ENCODE assay signal across 1 cellular context in genomic region chr17:1484586-1485310, GRCh38.
TF ChIP-seq lines count a peak whose summit lies in the region.

No MANE protein-coding gene starts in this region.

TF ChIP-seq in GM12878, 131 proteins besides CTCF, POLR2A, EP300 and RAD21 (continues in another document):
- TF ChIP-seq CUX1 (IDR thresholded peaks at IDR 0.05; ENCODE audit: insufficient replicate concordance, low read depth, low read length) (peak; percentile 38), MLLT1 (IDR thresholded peaks at IDR 0.05) (0 out of 2 replicates have a peak, but pooled peaks have one; percentile 43), DPF2 (IDR thresholded peaks at IDR 0.05) (peak; percentile 61; the same call in 1 of the 2 replicates), PBX3 (IDR thresholded peaks at IDR 0.05; ENCODE audit: insufficient replicate concordance, low read depth, low read length) (no peak), ASH2L (IDR thresholded peaks at IDR 0.05; ENCODE audit: borderline replicate concordance, low read depth) (no peak), ZNF24 (IDR thresholded peaks at IDR 0.05) (no peak), MYC (IDR thresholded peaks at IDR 0.05; ENCODE audit: insufficient read depth, insufficient read length, insufficient replicate concordance, low read length, severe bottlenecking) (no peak), MXI1 (IDR thresholded peaks at IDR 0.05; ENCODE audit: low read depth, low read length) (peak; percentile 61; the same call in 1 of the 2 replicates), PAX8 (IDR thresholded peaks at IDR 0.05) (no peak), SREBF1 (IDR thresholded peaks at IDR 0.05; ENCODE audit: low read length) (no peak), SIN3A (IDR thresholded peaks at IDR 0.05; ENCODE audit: low read depth, low read length) (peak; percentile 54), POU2F2 (IDR thresholded peaks at IDR 0.05; ENCODE audit: borderline replicate concordance, low read depth, low read length) (peak; percentile 16; the same call in 1 of the 3 replicates), HDAC6 (IDR thresholded peaks at IDR 0.05; ENCODE audit: unreplicated experiment) (no peak), ZNF207 (IDR thresholded peaks at IDR 0.05; ENCODE audit: borderline replicate concordance) (peak; percentile 57; the same call in 1 of the 2 replicates), NKRF (conservative IDR thresholded peaks at IDR 0.05) (peak; percentile 20; the same call in 1 of the 2 replicates), EZH2 (IDR thresholded peaks at IDR 0.05; ENCODE audit: borderline replicate concordance, control insufficient read depth, low read depth, low read length) (no peak), TBL1XR1 (IDR thresholded peaks at IDR 0.05; ENCODE audit: low read depth, low read length) (peak; percentile 59), RELB (IDR thresholded peaks at IDR 0.05; ENCODE audit: low read depth) (peak; percentile 89), CREB1 (IDR thresholded peaks at IDR 0.05; ENCODE audit: low read depth) (0 out of 2 replicates have a peak, but pooled peaks have one; percentile 51), CREM (IDR thresholded peaks at IDR 0.05; ENCODE audit: low read depth) (peak; percentile 60; the same call in 1 of the 2 replicates), MEF2A (IDR thresholded peaks at IDR 0.05; ENCODE audit: insufficient read depth, low read depth, low read length) (0 out of 2 replicates have a peak, but pooled peaks have one; percentile 47), CHD4 (IDR thresholded peaks at IDR 0.05) (no peak), BHLHE40 (IDR thresholded peaks at IDR 0.05; ENCODE audit: borderline replicate concordance in 1 of 2, low read depth in 2 of 2, low read length in 1 of 2) (peak; percentile 22 to 49; a peak in 1 of 4 replicates), TCF7 (IDR thresholded peaks at IDR 0.05; ENCODE audit: borderline replicate concordance) (no peak), ATF3 (IDR thresholded peaks at IDR 0.05; ENCODE audit: borderline replicate concordance, extremely low read depth, low read depth, low read length) (no peak), ZNF274 (IDR thresholded peaks at IDR 0.05; ENCODE audit: insufficient read depth, insufficient read length) (no peak), ELK1 (IDR thresholded peaks at IDR 0.05; ENCODE audit: low read depth, low read length) (no peak), NR2C2 (IDR thresholded peaks at IDR 0.05; ENCODE audit: borderline replicate concordance, control insufficient read depth, insufficient read length, low read depth) (no peak), TCF12 (IDR thresholded peaks at IDR 0.05; ENCODE audit: low read depth, low read length) (peak; percentile 94), YY1 (IDR thresholded peaks at IDR 0.05; ENCODE audit: low read depth, low read length) (peak; percentile 16; the same call in 1 of the 2 replicates), ETV6 (conservative IDR thresholded peaks at IDR 0.05 in 1 of 2, IDR thresholded peaks at IDR 0.05 in 1 of 2; ENCODE audit: borderline replicate concordance in 1 of 2, low read depth in 1 of 2) (no peak; a peak in 1 of 4 replicates), TARDBP (IDR thresholded peaks at IDR 0.05; ENCODE audit: borderline replicate concordance) (no peak), BCL11A (IDR thresholded peaks at IDR 0.05; ENCODE audit: low read depth, low read length) (0 out of 2 replicates have a peak, but pooled peaks have one; percentile 33), REST (IDR thresholded peaks at IDR 0.05; ENCODE audit: low read depth, low read length) (no peak), BACH1 (IDR thresholded peaks at IDR 0.05; ENCODE audit: borderline replicate concordance) (peak; percentile 36; the same call in 1 of the 2 replicates), IKZF1 (conservative IDR thresholded peaks at IDR 0.05) (peak; percentile 63; the same call in 1 of the 2 replicates), CBX5 (IDR thresholded peaks at IDR 0.05; ENCODE audit: low read depth) (no peak), RUNX3 (IDR thresholded peaks at IDR 0.05; ENCODE audit: low read length) (peak; percentile 41; the same call in 1 of the 2 replicates), CBFB (IDR thresholded peaks at IDR 0.05; ENCODE audit: low read depth) (no peak), ZNF622 (IDR thresholded peaks at IDR 0.05) (no peak), BCL3 (IDR thresholded peaks at IDR 0.05; ENCODE audit: borderline replicate concordance, insufficient read depth, low read depth, low read length, poor library complexity, severe bottlenecking) (peak; percentile 73), NFXL1 (IDR thresholded peaks at IDR 0.05; ENCODE audit: borderline replicate concordance) (no peak), NR2C1 (IDR thresholded peaks at IDR 0.05) (no peak), TAF1 (IDR thresholded peaks at IDR 0.05; ENCODE audit: borderline replicate concordance, low read depth, low read length) (0 out of 2 replicates have a peak, but pooled peaks have one; percentile 46), POLR2AphosphoS5 (IDR thresholded peaks at IDR 0.05; ENCODE audit: low read length) (peak; percentile 75), RAD51 (IDR thresholded peaks at IDR 0.05) (peak; percentile 64; the same call in 1 of the 2 replicates)
